Comparison of ENCODE assay signal across 1 cellular context in the genomic region with DNA sequence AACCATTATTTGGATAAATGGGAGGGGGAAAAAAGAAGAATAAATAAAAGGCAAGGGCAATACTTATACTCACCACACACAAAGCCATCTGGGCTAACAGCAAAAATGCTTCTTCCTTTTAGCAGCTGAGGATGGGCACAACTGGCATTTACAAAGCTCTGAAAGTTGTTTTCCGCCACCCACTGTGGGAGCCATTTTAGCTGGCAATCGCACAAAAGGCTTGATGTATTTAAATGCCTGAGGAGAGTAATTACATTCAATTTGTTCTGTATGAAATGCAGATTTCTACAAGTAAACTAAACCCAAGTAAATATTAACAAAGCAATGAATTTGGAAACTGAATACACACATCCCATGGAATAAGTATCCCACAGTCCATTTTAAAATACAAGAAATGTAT.
TF ChIP-seq lines count a peak whose summit lies in the region.

No MANE protein-coding gene starts in this region.

TF ChIP-seq in H1, 55 proteins besides CTCF, POLR2A, EP300 and RAD21:
- TF ChIP-seq CHD1 (IDR thresholded peaks at IDR 0.05; ENCODE audit: low read depth, low read length) (no peak), TEAD4 (IDR thresholded peaks at IDR 0.05; ENCODE audit: low read depth, low read length) (peak; percentile 9; the same call in 1 of the 2 replicates), YY1 (IDR thresholded peaks at IDR 0.05; ENCODE audit: low read depth, low read length) (peak; percentile 82), EGR1 (IDR thresholded peaks at IDR 0.05; ENCODE audit: borderline replicate concordance, low read depth, low read length) (no peak)
TF ChIP-seq in H1: peak in this region for 2.
